ENCODE assay signal across 8 cellular contexts in genomic region chr1:215082532-215083407, GRCh38. TPM values are rescaled to one million over a fixed set of nuclear protein-coding genes. Genes with fewer than 3 reads are reported as not detected.
DNase-seq lines count a peak whose midpoint lies in the region; ATAC-seq and TF ChIP-seq lines count a peak whose summit lies in the region.

Gene KCNK2, plus strand, starts transcription at chr1:215082737. Its CDS starts 649 bp downstream, at chr1:215083386.

- TF ChIP-seq CTCF in heart left ventricle (IDR thresholded peaks at IDR 0.05), result no peak
- peak; percentile 2 for TF ChIP-seq CTCF in astrocyte of the cerebellum (IDR thresholded peaks at IDR 0.05; ENCODE audit: low read depth, low read length, missing control alignments)
- TF ChIP-seq CTCF in kidney epithelial cell (IDR thresholded peaks at IDR 0.05; ENCODE audit: insufficient read depth, low read length, poor library complexity, severe bottlenecking), result no peak
- TF ChIP-seq CTCF in tibial artery (IDR thresholded peaks at IDR 0.05), result no peak

- ATAC-seq in heart left ventricle (no peak), left ventricle myocardium superior (no peak), HG02678 (IDR thresholded peaks at IDR 0.05; ENCODE audit: unreplicated experiment) (no peak)

- H3K36me3 ChIP-seq in heart left ventricle (no peaks in the 10 kb centered on the region), kidney epithelial cell (ENCODE audit: control insufficient read depth, insufficient read depth, low read length) (no peaks in the 10 kb centered on the region), tibial artery (no peaks in the 10 kb centered on the region)

- in situ Hi-C loops in astrocyte of the cerebellum (cut with HindIII; ENCODE audit: low sequenced_read_pairs), result no loop called here

- H3K9me3 ChIP-seq in heart left ventricle (no peaks in the 10 kb centered on the region), tibial artery (no peaks in the 10 kb centered on the region)

- WGBS in heart left ventricle, 4 donors, result 1% methylated on average over 47 to 88 of the region's 88 CpGs

- no peak for DNase-seq in heart left ventricle
- no peak for DNase-seq in left ventricle myocardium superior
- no peak for DNase-seq in astrocyte of the cerebellum (ENCODE audit: low read depth)
- DNase-seq in kidney epithelial cell (ENCODE audit: low read depth), result no peak
- DNase-seq in tibial artery, result peak in 1 of 2 donors; percentile 66
- DNase-seq in CD1c-positive myeloid dendritic cell (ENCODE audit: extremely low spot score), result no peak
- DNase-seq in stimulated activated naive CD4-positive, alpha-beta T cell (lab: John Stamatoyannopoulos, UW), result no peak

- intact Hi-C loops in heart left ventricle (cut with DNase I), result no loop called here
- intact Hi-C loops in left ventricle myocardium superior (cut with micrococcal nuclease), result no loop called here
- intact Hi-C loops in tibial artery (cut with DNase I; ENCODE audit: low total_unique reads), result loop anchor here (10.0 kb wide), 1 partner anchor 1438 kb away; no protein-coding TSS in a partner anchor

- H3K4me3 ChIP-seq in heart left ventricle (peak within 1 kb of the TSS; percentile 13 to 50 (median 39)), astrocyte of the cerebellum (ENCODE audit: low read depth, low read length) (peak within 1 kb of the TSS; percentile 68), kidney epithelial cell (ENCODE audit: low read depth, low read length) (peak within 1 kb of the TSS; percentile 37), tibial artery (peak within 1 kb of the TSS; percentile 33)

- H3K4me1 ChIP-seq in heart left ventricle (peaks cover 0 to 14% (median 0%) of the 10 kb centered on the region in 12 donors), tibial artery (peaks cover 0 to 17% (median 4%) of the 10 kb centered on the region in 4 donors)

- peaks cover 13 to 74% (median 29%) of the 10 kb centered on the region in 9 donors for H3K27me3 ChIP-seq in heart left ventricle
- H3K27me3 ChIP-seq in kidney epithelial cell (ENCODE audit: control insufficient read depth, insufficient read depth, low read length), result peaks cover 21% of the 10 kb centered on the region
- peaks cover 0 to 33% of the 10 kb centered on the region in 2 donors for H3K27me3 ChIP-seq in tibial artery

- no peak for TF ChIP-seq POLR2A in heart left ventricle (IDR thresholded peaks at IDR 0.05)

- H3K27ac ChIP-seq in heart left ventricle (no peak within 1 kb of the TSS), tibial artery (no peak within 1 kb of the TSS)

RNA-seq across cellular contexts. Expression of gene KCNK2, which starts in this region (rescaled TPM):
- total RNA-seq in heart left ventricle, result 1 to 10 TPM in 1 of 9 donors, under 1 TPM in 6, not detected in 2; 0.09 to 1.3 (median 0.27) TPM
- polyA plus RNA-seq in heart left ventricle, result under 1 TPM in 1 of 2 donors, not detected in 1; 0.04 TPM
- total RNA-seq in left ventricle myocardium superior, result not detected
- not detected in 2 replicates for total RNA-seq in kidney epithelial cell
